In genomic region chr16:9447195-9447551, GRCh38 we compare ENCODE assay signal across 11 cellular contexts.
"Had no signal": no experiment of that assay in that cellular context is flagged by ENCODE, and none has a peak within 500 bp of the region (broad histone marks: within the 10 kb centered on the region; RNA-seq: fewer than 3 reads in every experiment).

No MANE protein-coding gene starts in this region.

- DNase-seq: activated CD4-positive, alpha-beta T cell treated with anti-CD3 and anti-CD28 coated beads for 48 hours; activated naive CD4-positive, alpha-beta T cell treated with anti-CD3 and anti-CD28 coated beads, Interleukin-2, amount 10 ng/mL, durations not matched to agents 7 days and 5 days; dermis blood vessel endothelial cell; endodermal cell; erythroblast; nephron progenitor cell; stimulated activated CD4-positive, alpha-beta T cell treated with anti-CD3 and anti-CD28 coated beads, Interleukin-4, amount 100 ng/mL, for 1 hour; stimulated activated CD8-positive, alpha-beta memory T cell treated with anti-CD3 and anti-CD28 coated beads, Interleukin-4, amount 100 ng/mL, for 48 hours; stimulated activated naive CD8-positive, alpha-beta T cell treated with anti-CD3 and anti-CD28 coated beads, Interleukin-15, Interleukin-2, amounts not matched to agents 100 U/mL and 50 U/mL, for 24 hours had no signal

- H3K4me3 ChIP-seq: thoracic aorta had no signal

- H3K27ac ChIP-seq: thoracic aorta had no signal

- H3K9me3 ChIP-seq: thoracic aorta had no signal

- H3K36me3 ChIP-seq: thoracic aorta had no signal

- ATAC-seq: activated T-helper 17 cell treated with anti-CD3 and anti-CD28 coated beads, Interleukin-2, amount 50 U/mL, for 72 hours; stimulated activated naive CD8-positive, alpha-beta T cell treated with anti-CD3 and anti-CD28 coated beads, Interleukin-15, Interleukin-2, amounts not matched to agents 100 U/mL and 50 U/mL, for 24 hours had no signal
